7 cellular contexts compared by ENCODE assay signal in the genomic region with DNA sequence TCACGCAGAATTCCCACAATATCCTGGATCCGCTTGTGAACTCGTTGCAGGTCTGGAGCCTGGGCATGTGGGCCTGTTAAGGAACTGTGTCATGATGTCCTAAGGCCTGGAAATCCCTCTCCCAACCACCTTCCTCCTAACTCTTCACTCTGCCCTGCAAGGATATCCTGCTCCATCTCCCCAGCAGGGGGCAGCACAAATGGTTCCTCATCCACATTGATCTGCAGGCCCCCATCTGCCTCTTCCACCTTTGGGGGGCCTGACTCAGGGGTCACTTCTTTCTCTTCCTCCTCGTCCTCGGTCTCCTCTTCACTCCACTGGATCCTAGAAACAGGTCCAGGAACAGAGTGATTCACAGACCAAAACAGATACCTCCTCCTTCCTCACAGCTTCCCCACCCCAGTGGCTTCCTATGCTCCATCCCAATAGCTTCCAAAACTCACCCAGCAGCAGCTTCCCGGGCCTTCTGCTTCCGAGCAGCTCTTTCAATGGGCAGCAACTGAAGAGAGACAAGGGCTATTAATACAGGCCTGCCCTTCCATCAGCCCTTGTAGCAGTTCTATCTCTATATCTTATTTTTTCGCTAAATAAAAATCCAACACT. TPM values are rescaled to one million over a fixed set of nuclear protein-coding genes. Genes with fewer than 3 reads are reported as not detected.
DNase-seq lines count a peak whose midpoint lies in the region; ATAC-seq and TF ChIP-seq lines count a peak whose summit lies in the region.

No MANE protein-coding gene starts in this region.

- ATAC-seq in HG03457 (IDR thresholded peaks at IDR 0.05; ENCODE audit: unreplicated experiment), result no peak

- peaks cover 19% of the 10 kb centered on the region for H3K4me1 ChIP-seq in effector memory CD4-positive, alpha-beta T cell (ENCODE audit: control insufficient read depth, insufficient read depth, low read length, poor library complexity, severe bottlenecking)
- H3K4me1 ChIP-seq in uterus, result no peaks in the 10 kb centered on the region

- intact Hi-C loops in activated CD4-positive, alpha-beta memory T cell treated with anti-CD3 and anti-CD28 coated beads for 36 hours (cut with micrococcal nuclease), result loop anchor here (1.0 kb wide), 1 partner anchor 121 kb away; no protein-coding TSS in a partner anchor
- intact Hi-C loops in uterus (cut with DNase I; ENCODE audit: low total_unique reads), result no loop called here

- H3K4me1 Mint-ChIP-seq in activated CD4-positive, alpha-beta memory T cell treated with anti-CD3 and anti-CD28 coated beads for 36 hours (ENCODE audit: low read depth), result peaks cover 42% of the 10 kb centered on the region
- H3K4me1 Mint-ChIP-seq in nephron progenitor cell, result peaks cover 22% of the 10 kb centered on the region

- peak; percentile 21 for DNase-seq in NCI-H1694 treated with DMSO at 0.1 percent for 48 hours (lab: John Stamatoyannopoulos, UW)
- peak; percentile 75 for DNase-seq in activated CD4-positive, alpha-beta memory T cell treated with anti-CD3 and anti-CD28 coated beads for 36 hours
- DNase-seq in effector memory CD4-positive, alpha-beta T cell, result peak; percentile 34 to 59 (median 39)
- peak; percentile 77 for DNase-seq in nephron progenitor cell
- DNase-seq in uterus, result peak; percentile 46 to 52

- no peaks in the 10 kb centered on the region for H3K27me3 ChIP-seq in effector memory CD4-positive, alpha-beta T cell (replicated peaks; ENCODE audit: control insufficient read depth, insufficient read depth, low read length, poor library complexity, severe bottlenecking)
- H3K27me3 ChIP-seq in uterus, result no peaks in the 10 kb centered on the region

- peaks cover 72% of the 10 kb centered on the region for H3K36me3 Mint-ChIP-seq in activated CD4-positive, alpha-beta memory T cell treated with anti-CD3 and anti-CD28 coated beads for 36 hours
- peaks cover 72% of the 10 kb centered on the region for H3K36me3 Mint-ChIP-seq in nephron progenitor cell (ENCODE audit: low read depth)

- H3K4me3 ChIP-seq in GM12875 (ENCODE audit: low read depth, low read length) (no peak overlapping the region), uterus (no peak overlapping the region)
- no peak overlapping the region for H3K4me3 ChIP-seq in effector memory CD4-positive, alpha-beta T cell (ENCODE audit: insufficient read depth, low read depth, low read length, poor library complexity, severe bottlenecking)

- no peaks in the 10 kb centered on the region for H3K27me3 Mint-ChIP-seq in activated CD4-positive, alpha-beta memory T cell treated with anti-CD3 and anti-CD28 coated beads for 36 hours
- H3K27me3 Mint-ChIP-seq in nephron progenitor cell (ENCODE audit: low read depth, poor library complexity), result no peaks in the 10 kb centered on the region

- no peak overlapping the region for H3K27ac Mint-ChIP-seq in activated CD4-positive, alpha-beta memory T cell treated with anti-CD3 and anti-CD28 coated beads for 36 hours
- H3K27ac Mint-ChIP-seq in nephron progenitor cell, result no peak overlapping the region

- no peak for TF ChIP-seq POLR2A in uterus (IDR thresholded peaks at IDR 0.05)

- TF ChIP-seq CTCF in GM12875 (IDR thresholded peaks at IDR 0.05; ENCODE audit: borderline replicate concordance, insufficient read depth, low read depth, low read length) (peak; percentile 85), nephron progenitor cell (IDR thresholded peaks at IDR 0.05) (peak; percentile 77), uterus (IDR thresholded peaks at IDR 0.05) (peak; percentile 43 to 72 (median 54))

- no peak overlapping the region for H3K27ac ChIP-seq in effector memory CD4-positive, alpha-beta T cell (ENCODE audit: insufficient read depth, low read length, poor library complexity, severe bottlenecking)
- H3K27ac ChIP-seq in uterus, result no peak overlapping the region

- H3K9me3 ChIP-seq in effector memory CD4-positive, alpha-beta T cell (ENCODE audit: control insufficient read depth, low read length), result no peaks in the 10 kb centered on the region
- H3K9me3 ChIP-seq in uterus, result no peaks in the 10 kb centered on the region

- peaks cover 65% of the 10 kb centered on the region for H3K36me3 ChIP-seq in effector memory CD4-positive, alpha-beta T cell (ENCODE audit: control insufficient read depth, insufficient read depth, low read length)
- H3K36me3 ChIP-seq in uterus, result no peaks in the 10 kb centered on the region

- POLR2A ChIA-PET in activated CD4-positive, alpha-beta memory T cell treated with anti-CD3 and anti-CD28 coated beads for 36 hours (lab: Charles Lee), result interaction anchor here (0.9 kb wide), 1 partner anchor 29 kb away, joined by 4 read pairs; a partner anchor contains a TSS

- H3K9me3 Mint-ChIP-seq in activated CD4-positive, alpha-beta memory T cell treated with anti-CD3 and anti-CD28 coated beads for 36 hours, result no peaks in the 10 kb centered on the region
- no peaks in the 10 kb centered on the region for H3K9me3 Mint-ChIP-seq in nephron progenitor cell

- CTCF ChIA-PET in activated CD4-positive, alpha-beta memory T cell treated with anti-CD3 and anti-CD28 coated beads for 36 hours (lab: Charles Lee), result interaction anchor here (0.6 to 4.5 kb wide), 19 partner anchors 10 to 1355 kb away, joined by 3 to 33 read pairs (median 4); no protein-coding TSS in a partner anchor

- H3K4me3 Mint-ChIP-seq in activated CD4-positive, alpha-beta memory T cell treated with anti-CD3 and anti-CD28 coated beads for 36 hours, result no peak overlapping the region
- H3K4me3 Mint-ChIP-seq in nephron progenitor cell, result no peak overlapping the region

RNA-seq across cellular contexts. Expression of a gene that starts 4.5 kb away (rescaled TPM):
- total RNA-seq in activated CD4-positive, alpha-beta memory T cell treated with anti-CD3 and anti-CD28 coated beads for 36 hours, result 10 to 100 TPM; 74.9 to 82.2 TPM
- 10 to 100 TPM in 2 of 4 donors, 1 to 10 TPM in 2; 4.1 to 47.6 (median 10.1) TPM for total RNA-seq in uterus

RNA-seq across cellular contexts. Expression of a gene that starts 7.7 kb away (rescaled TPM):
- 10 to 100 TPM; 10.9 to 12.4 TPM for total RNA-seq in activated CD4-positive, alpha-beta memory T cell treated with anti-CD3 and anti-CD28 coated beads for 36 hours
- 10 to 100 TPM; 17.1 to 50.6 (median 32.8) TPM for total RNA-seq in uterus

RNA-seq across cellular contexts. Expression of a gene that starts 29.2 kb away (rescaled TPM):
- total RNA-seq in activated CD4-positive, alpha-beta memory T cell treated with anti-CD3 and anti-CD28 coated beads for 36 hours, result 1,000 to 10,000 TPM; 5,823 to 5,836 TPM
- total RNA-seq in uterus, result 1,000 to 10,000 TPM in 2 of 4 donors, 100 to 1,000 TPM in 2; 962 to 1,122 (median 1,020) TPM

RNA-seq across cellular contexts. Expression of a gene that starts 43.6 kb away (rescaled TPM):
- total RNA-seq in activated CD4-positive, alpha-beta memory T cell treated with anti-CD3 and anti-CD28 coated beads for 36 hours, result 100 to 1,000 TPM; 302 to 305 TPM
- 100 to 1,000 TPM in 3 of 4 donors, 10 to 100 TPM in 1; 99.4 to 323 (median 247) TPM for total RNA-seq in uterus

Comparison
In these comparisons a context has a peak if more than half of its experiments do, and no peak if none do; other contexts are left out.
1. DNase-seq: peak in every context shown above with its lines; median percentile 77 in nephron progenitor cell; 75 in activated CD4-positive, alpha-beta memory T cell treated with anti-CD3 and anti-CD28 coated beads for 36 hours; 49 in uterus; 39 in effector memory CD4-positive, alpha-beta T cell; 21 in NCI-H1694 treated with DMSO at 0.1 percent for 48 hours.
2. RNA of a gene that starts 29.2 kb away (total RNA-seq): 5,823 to 5,836 TPM in activated CD4-positive, alpha-beta memory T cell treated with anti-CD3 and anti-CD28 coated beads for 36 hours; 962 to 1,122 TPM in uterus; every median in the first group is over 4 times any median in the second.
3. Peak in every context shown above with its lines, with median percentiles within 50 percentile points of each other: CTCF ChIP-seq.